Comparison of ENCODE assay signal across 14 cellular contexts in genomic region chr21:20259035-20259867, GRCh38.
"Had no signal": no experiment of that assay in that cellular context is flagged by ENCODE, and none has a peak within 500 bp of the region (broad histone marks: within the 10 kb centered on the region; RNA-seq: fewer than 3 reads in every experiment).

No MANE protein-coding gene starts in this region.

- H3K36me3 Mint-ChIP-seq: activated naive CD8-positive, alpha-beta T cell treated with anti-CD3 and anti-CD28 coated beads, Interleukin-2, amount 10 ng/mL, durations not matched to agents 7 days and 5 days had no signal

- H3K4me3 Mint-ChIP-seq: activated naive CD8-positive, alpha-beta T cell treated with anti-CD3 and anti-CD28 coated beads, Interleukin-2, amount 10 ng/mL, durations not matched to agents 7 days and 5 days; activated T-cell treated with anti-CD3 and anti-CD28 coated beads, Interleukin-2, amount 50 U/mL, for 24 hours; effector memory CD8-positive, alpha-beta T cell; naive thymus-derived CD4-positive, alpha-beta T cell had no signal

- H3K36me3 ChIP-seq: SJCRH30, tibial nerve had no signal

- H2AFZ ChIP-seq: parathyroid adenoma had no signal

- H3K4me3 ChIP-seq: SJCRH30, tibial nerve had no signal

- H3K4me1 ChIP-seq: parathyroid adenoma, SJCRH30, tibial nerve had no signal

- H3K79me2 ChIP-seq: parathyroid adenoma had no signal

- H3K27ac ChIP-seq: parathyroid adenoma, SJCRH30, tibial nerve had no signal

- H3K27ac Mint-ChIP-seq: activated naive CD8-positive, alpha-beta T cell treated with anti-CD3 and anti-CD28 coated beads, Interleukin-2, amount 10 ng/mL, durations not matched to agents 7 days and 5 days; activated T-cell treated with anti-CD3 and anti-CD28 coated beads, Interleukin-2, amount 50 U/mL, for 24 hours; effector memory CD8-positive, alpha-beta T cell; naive thymus-derived CD4-positive, alpha-beta T cell had no signal

- H3K27me3 ChIP-seq: SJCRH30, tibial nerve had no signal

- FAIRE-seq: astrocyte, small intestine had no signal

- DNase-seq: activated CD4-positive, alpha-beta T cell treated with anti-CD3 and anti-CD28 coated beads, Interleukin-2, amount 50 U/mL, for 4 hours; activated CD4-positive, CD25-positive, alpha-beta regulatory T cell treated with anti-CD3 and anti-CD28 coated beads, Interleukin-2, amount 50 U/mL, for 72 hours; activated gamma-delta T cell; activated naive CD8-positive, alpha-beta T cell treated with anti-CD3 and anti-CD28 coated beads, Interleukin-2, amount 10 ng/mL, durations not matched to agents 7 days and 5 days; activated T-cell treated with anti-CD3 and anti-CD28 coated beads, Interleukin-2, amount 50 U/mL, for 24 hours; cortex of kidney; effector memory CD8-positive, alpha-beta T cell; glutamatergic neuron; naive thymus-derived CD4-positive, alpha-beta T cell; SJCRH30; small intestine had no signal

- H3K9me3 ChIP-seq: SJCRH30, tibial nerve had no signal

- H3K9ac ChIP-seq: parathyroid adenoma had no signal

- H3K4me1 Mint-ChIP-seq: activated naive CD8-positive, alpha-beta T cell treated with anti-CD3 and anti-CD28 coated beads, Interleukin-2, amount 10 ng/mL, durations not matched to agents 7 days and 5 days had no signal

- H3K27me3 Mint-ChIP-seq: activated naive CD8-positive, alpha-beta T cell treated with anti-CD3 and anti-CD28 coated beads, Interleukin-2, amount 10 ng/mL, durations not matched to agents 7 days and 5 days; activated T-cell treated with anti-CD3 and anti-CD28 coated beads, Interleukin-2, amount 50 U/mL, for 24 hours; effector memory CD8-positive, alpha-beta T cell; naive thymus-derived CD4-positive, alpha-beta T cell had no signal

- ATAC-seq: effector memory CD8-positive, alpha-beta T cell had no signal
